Comparison of ENCODE assay signal across 2 cellular contexts in the genomic region with DNA sequence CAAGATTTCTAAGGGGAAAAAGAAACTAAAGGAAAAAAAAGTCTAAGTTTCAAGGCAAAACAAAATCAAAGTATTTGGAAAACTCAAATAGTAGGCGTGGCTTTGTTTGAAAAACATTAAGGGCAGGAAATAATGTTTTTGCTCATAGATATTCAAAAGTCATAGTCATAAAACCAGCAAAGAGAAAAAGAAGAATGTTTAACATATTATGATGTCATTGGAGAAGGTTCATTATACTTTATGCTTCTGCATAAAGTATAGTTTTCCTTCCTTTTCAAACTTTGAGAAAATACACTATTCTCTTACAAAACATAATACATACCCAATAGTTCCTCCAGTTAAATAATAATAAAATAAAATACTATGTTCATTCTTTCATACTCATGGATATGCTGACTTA.
TF ChIP-seq lines count a peak whose summit lies in the region.

No MANE protein-coding gene starts in this region.

TF ChIP-seq in HepG2, 621 proteins besides CTCF, POLR2A, EP300 and RAD21:
- TF ChIP-seq NR2F6 (IDR thresholded peaks at IDR 0.05), result no peak
- no peak for TF ChIP-seq NR2F6 (CRISPR knock-in tag; IDR thresholded peaks at IDR 0.05)
- TF ChIP-seq HIC2 (CRISPR knock-in tag; IDR thresholded peaks at IDR 0.05; ENCODE audit: low read depth), result no peak
- TF ChIP-seq, protein P1, sequence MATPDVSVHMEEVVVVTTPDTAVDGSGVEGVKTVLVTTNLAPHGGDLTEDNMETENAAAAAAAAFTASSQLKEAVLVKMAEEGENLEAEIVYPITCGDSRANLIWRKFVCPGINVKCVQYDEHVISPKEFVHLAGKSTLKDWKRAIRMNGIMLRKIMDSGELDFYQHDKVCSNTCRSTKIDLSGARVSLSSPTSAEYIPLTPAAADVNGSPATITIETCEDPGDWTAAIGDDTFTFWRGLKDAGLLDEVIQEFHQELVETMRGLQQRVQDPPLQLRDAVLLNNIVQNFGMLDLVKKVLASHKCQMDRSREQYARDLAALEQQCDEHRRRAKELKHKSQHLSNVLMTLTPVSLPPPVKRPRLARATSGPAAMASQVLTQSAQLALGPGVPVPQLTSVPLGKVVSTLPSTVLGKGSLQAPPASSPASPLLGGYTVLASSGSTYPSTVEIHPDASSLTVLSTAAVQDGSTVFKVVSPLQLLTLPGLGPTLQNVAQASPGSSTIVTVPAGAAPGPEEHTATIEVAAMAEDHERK (CRISPR knock-in tag; IDR thresholded peaks at IDR 0.05; ENCODE audit: low read depth), result no peak
- no peak for TF ChIP-seq LCORL (IDR thresholded peaks at IDR 0.05)
- TF ChIP-seq LCORL (CRISPR knock-in tag; IDR thresholded peaks at IDR 0.05), result no peak
- no peak for TF ChIP-seq ZNF83 (CRISPR knock-in tag; IDR thresholded peaks at IDR 0.05; ENCODE audit: borderline replicate concordance)
- no peak for TF ChIP-seq ZNF33A (CRISPR knock-in tag; IDR thresholded peaks at IDR 0.05; ENCODE audit: borderline replicate concordance)
- TF ChIP-seq ZNF550 (CRISPR knock-in tag; IDR thresholded peaks at IDR 0.05; ENCODE audit: borderline replicate concordance), result no peak
- 0 out of 2 replicates have a peak, but pooled peaks have one; percentile 18 for TF ChIP-seq CREB1 (IDR thresholded peaks at IDR 0.05)
- no peak for TF ChIP-seq CREB1 (CRISPR knock-in tag; IDR thresholded peaks at IDR 0.05)
- no peak for TF ChIP-seq ZMYM2 (CRISPR knock-in tag; IDR thresholded peaks at IDR 0.05)
- TF ChIP-seq FOXM1 (CRISPR knock-in tag; IDR thresholded peaks at IDR 0.05), result no peak
- TF ChIP-seq PHF21A (CRISPR knock-in tag; IDR thresholded peaks at IDR 0.05), result no peak
- TF ChIP-seq ZNF543 (CRISPR knock-in tag; IDR thresholded peaks at IDR 0.05), result no peak
- TF ChIP-seq ATF7 (IDR thresholded peaks at IDR 0.05), result peak; percentile 77
- no peak for TF ChIP-seq ATF7 (CRISPR knock-in tag; IDR thresholded peaks at IDR 0.05)
- TF ChIP-seq CEBPB (IDR thresholded peaks at IDR 0.05; ENCODE audit: borderline replicate concordance, low read depth, low read length), result no peak

TF ChIP-seq in HEK293, 187 proteins besides CTCF, POLR2A, EP300 and RAD21:
- TF ChIP-seq BCL6B (tag by site-specific recombination; IDR thresholded peaks at IDR 0.05) (no peak), ZNF341 (tag by site-specific recombination; IDR thresholded peaks at IDR 0.05; ENCODE audit: low read depth) (no peak), PRDM6 (tag by site-specific recombination; IDR thresholded peaks at IDR 0.05) (0 out of 2 replicates have a peak, but pooled peaks have one; percentile 16), REST (tag by site-specific recombination; IDR thresholded peaks at IDR 0.05) (no peak), ZNF148 (tag by site-specific recombination; IDR thresholded peaks at IDR 0.05; ENCODE audit: borderline replicate concordance) (no peak), MEIS1 (CRISPR knock-in tag; IDR thresholded peaks at IDR 0.05; ENCODE audit: borderline replicate concordance) (no peak), ZSCAN5A (tag by site-specific recombination; IDR thresholded peaks at IDR 0.05) (no peak), ATF2 (tag by site-specific recombination; IDR thresholded peaks at IDR 0.05; ENCODE audit: low read depth) (peak; percentile 66)
